ENCODE assay signal across 1 cellular context in the genomic region with DNA sequence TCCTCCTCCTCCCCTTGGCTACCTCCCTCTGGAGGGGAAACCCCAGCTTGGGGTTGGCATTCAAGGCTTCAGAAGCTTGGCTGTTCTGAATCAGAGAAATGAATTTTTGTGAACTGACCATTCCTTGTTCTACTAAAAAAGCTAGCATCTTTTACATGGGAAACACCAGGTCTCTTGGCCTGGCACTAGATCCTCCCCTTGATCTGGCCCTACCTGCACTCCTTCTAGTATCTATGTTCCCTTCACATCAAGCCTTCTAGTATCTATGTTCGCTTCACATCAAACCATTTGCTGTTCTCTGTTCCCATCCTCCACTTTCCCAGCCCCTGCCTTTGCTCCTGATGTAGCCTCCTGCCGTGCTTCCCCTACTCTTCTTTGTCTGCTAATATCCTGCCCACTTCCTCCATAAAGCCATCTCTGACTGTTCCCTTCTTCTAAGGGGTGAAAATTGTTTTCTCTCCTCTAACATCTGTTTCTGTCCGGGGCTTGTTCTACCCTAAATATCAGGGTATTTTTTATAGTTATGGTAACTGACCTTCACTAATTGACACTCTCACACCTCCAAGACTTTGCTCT.
TF ChIP-seq lines count a peak whose summit lies in the region.

No MANE protein-coding gene starts in this region.

TF ChIP-seq in WTC11, 78 proteins besides CTCF, POLR2A, EP300 and RAD21 (continued from another document):
- TF ChIP-seq, protein P1, sequence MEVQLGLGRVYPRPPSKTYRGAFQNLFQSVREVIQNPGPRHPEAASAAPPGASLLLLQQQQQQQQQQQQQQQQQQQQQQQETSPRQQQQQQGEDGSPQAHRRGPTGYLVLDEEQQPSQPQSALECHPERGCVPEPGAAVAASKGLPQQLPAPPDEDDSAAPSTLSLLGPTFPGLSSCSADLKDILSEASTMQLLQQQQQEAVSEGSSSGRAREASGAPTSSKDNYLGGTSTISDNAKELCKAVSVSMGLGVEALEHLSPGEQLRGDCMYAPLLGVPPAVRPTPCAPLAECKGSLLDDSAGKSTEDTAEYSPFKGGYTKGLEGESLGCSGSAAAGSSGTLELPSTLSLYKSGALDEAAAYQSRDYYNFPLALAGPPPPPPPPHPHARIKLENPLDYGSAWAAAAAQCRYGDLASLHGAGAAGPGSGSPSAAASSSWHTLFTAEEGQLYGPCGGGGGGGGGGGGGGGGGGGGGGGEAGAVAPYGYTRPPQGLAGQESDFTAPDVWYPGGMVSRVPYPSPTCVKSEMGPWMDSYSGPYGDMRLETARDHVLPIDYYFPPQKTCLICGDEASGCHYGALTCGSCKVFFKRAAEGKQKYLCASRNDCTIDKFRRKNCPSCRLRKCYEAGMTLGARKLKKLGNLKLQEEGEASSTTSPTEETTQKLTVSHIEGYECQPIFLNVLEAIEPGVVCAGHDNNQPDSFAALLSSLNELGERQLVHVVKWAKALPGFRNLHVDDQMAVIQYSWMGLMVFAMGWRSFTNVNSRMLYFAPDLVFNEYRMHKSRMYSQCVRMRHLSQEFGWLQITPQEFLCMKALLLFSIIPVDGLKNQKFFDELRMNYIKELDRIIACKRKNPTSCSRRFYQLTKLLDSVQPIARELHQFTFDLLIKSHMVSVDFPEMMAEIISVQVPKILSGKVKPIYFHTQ (CRISPR knock-in tag; IDR thresholded peaks at IDR 0.05): no peak
- TF ChIP-seq, protein P2, sequence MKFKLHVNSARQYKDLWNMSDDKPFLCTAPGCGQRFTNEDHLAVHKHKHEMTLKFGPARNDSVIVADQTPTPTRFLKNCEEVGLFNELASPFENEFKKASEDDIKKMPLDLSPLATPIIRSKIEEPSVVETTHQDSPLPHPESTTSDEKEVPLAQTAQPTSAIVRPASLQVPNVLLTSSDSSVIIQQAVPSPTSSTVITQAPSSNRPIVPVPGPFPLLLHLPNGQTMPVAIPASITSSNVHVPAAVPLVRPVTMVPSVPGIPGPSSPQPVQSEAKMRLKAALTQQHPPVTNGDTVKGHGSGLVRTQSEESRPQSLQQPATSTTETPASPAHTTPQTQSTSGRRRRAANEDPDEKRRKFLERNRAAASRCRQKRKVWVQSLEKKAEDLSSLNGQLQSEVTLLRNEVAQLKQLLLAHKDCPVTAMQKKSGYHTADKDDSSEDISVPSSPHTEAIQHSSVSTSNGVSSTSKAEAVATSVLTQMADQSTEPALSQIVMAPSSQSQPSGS (CRISPR knock-in tag; IDR thresholded peaks at IDR 0.05; ENCODE audit: borderline replicate concordance, low read depth): no peak
- TF ChIP-seq SMAD3 (CRISPR knock-in tag; IDR thresholded peaks at IDR 0.05; ENCODE audit: borderline replicate concordance): no peak
- TF ChIP-seq HMGA2 (CRISPR knock-in tag; IDR thresholded peaks at IDR 0.05): no peak
- no peak for TF ChIP-seq CREB1 (CRISPR knock-in tag; IDR thresholded peaks at IDR 0.05)
- TF ChIP-seq, protein P3, sequence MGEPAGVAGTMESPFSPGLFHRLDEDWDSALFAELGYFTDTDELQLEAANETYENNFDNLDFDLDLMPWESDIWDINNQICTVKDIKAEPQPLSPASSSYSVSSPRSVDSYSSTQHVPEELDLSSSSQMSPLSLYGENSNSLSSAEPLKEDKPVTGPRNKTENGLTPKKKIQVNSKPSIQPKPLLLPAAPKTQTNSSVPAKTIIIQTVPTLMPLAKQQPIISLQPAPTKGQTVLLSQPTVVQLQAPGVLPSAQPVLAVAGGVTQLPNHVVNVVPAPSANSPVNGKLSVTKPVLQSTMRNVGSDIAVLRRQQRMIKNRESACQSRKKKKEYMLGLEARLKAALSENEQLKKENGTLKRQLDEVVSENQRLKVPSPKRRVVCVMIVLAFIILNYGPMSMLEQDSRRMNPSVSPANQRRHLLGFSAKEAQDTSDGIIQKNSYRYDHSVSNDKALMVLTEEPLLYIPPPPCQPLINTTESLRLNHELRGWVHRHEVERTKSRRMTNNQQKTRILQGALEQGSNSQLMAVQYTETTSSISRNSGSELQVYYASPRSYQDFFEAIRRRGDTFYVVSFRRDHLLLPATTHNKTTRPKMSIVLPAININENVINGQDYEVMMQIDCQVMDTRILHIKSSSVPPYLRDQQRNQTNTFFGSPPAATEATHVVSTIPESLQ (CRISPR knock-in tag; IDR thresholded peaks at IDR 0.05): no peak
- TF ChIP-seq, protein P4, sequence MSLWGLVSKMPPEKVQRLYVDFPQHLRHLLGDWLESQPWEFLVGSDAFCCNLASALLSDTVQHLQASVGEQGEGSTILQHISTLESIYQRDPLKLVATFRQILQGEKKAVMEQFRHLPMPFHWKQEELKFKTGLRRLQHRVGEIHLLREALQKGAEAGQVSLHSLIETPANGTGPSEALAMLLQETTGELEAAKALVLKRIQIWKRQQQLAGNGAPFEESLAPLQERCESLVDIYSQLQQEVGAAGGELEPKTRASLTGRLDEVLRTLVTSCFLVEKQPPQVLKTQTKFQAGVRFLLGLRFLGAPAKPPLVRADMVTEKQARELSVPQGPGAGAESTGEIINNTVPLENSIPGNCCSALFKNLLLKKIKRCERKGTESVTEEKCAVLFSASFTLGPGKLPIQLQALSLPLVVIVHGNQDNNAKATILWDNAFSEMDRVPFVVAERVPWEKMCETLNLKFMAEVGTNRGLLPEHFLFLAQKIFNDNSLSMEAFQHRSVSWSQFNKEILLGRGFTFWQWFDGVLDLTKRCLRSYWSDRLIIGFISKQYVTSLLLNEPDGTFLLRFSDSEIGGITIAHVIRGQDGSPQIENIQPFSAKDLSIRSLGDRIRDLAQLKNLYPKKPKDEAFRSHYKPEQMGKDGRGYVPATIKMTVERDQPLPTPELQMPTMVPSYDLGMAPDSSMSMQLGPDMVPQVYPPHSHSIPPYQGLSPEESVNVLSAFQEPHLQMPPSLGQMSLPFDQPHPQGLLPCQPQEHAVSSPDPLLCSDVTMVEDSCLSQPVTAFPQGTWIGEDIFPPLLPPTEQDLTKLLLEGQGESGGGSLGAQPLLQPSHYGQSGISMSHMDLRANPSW (CRISPR knock-in tag; conservative IDR thresholded peaks at IDR 0.05; ENCODE audit: low read depth): no peak
- no peak for TF ChIP-seq GABPB1 (CRISPR knock-in tag; IDR thresholded peaks at IDR 0.05)
- no peak for TF ChIP-seq ZNF232 (CRISPR knock-in tag; IDR thresholded peaks at IDR 0.05)
- TF ChIP-seq ZNF263 (CRISPR knock-in tag; IDR thresholded peaks at IDR 0.05; ENCODE audit: low read depth): no peak
- TF ChIP-seq SOX15 (CRISPR knock-in tag; IDR thresholded peaks at IDR 0.05): no peak
TF ChIP-seq in WTC11: peak in this region for 0.
